25 cellular contexts compared by ENCODE assay signal in genomic region chr9:21002040-21002439, GRCh38. TPM values are rescaled to one million over a fixed set of nuclear protein-coding genes. Genes with fewer than 3 reads are reported as not detected.
A peak's percentile ranks its signal among the peaks of the same experiment; 100 is the strongest.
DNase-seq lines count a peak whose midpoint lies in the region; ATAC-seq and FAIRE-seq lines count a peak whose summit lies in the region.
"Had no signal": no experiment of that assay in that cellular context is flagged by ENCODE, and none has a peak within 500 bp of the region (broad histone marks: within the 10 kb centered on the region; RNA-seq: fewer than 3 reads in every experiment).

No MANE protein-coding gene starts in this region.

- peak; percentile 28 for FAIRE-seq in GM19239 (lab: Jason Lieb, UNC)
- FAIRE-seq: D721Med had no signal

- H3K9me3 Mint-ChIP-seq in activated CD4-positive, alpha-beta T cell treated with anti-CD3 and anti-CD28 coated beads, Interleukin-2, amount 10 ng/mL, durations not matched to agents 24 days and 14 days: peaks cover 4% of the 10 kb centered on the region
- H3K9me3 Mint-ChIP-seq in activated naive CD4-positive, alpha-beta T cell treated with anti-CD3 and anti-CD28 coated beads, Interleukin-2, amount 50 U/mL, for 72 hours: peaks cover 7 to 18% of the 10 kb centered on the region in 2 donors
- H3K9me3 Mint-ChIP-seq in natural killer cell treated with Interleukin-12 subunit alpha and Interleukin-12 subunit beta and Interleukin-15 and Interleukin-18, amount 100 ng/mL, for 72 hours: no peaks in the 10 kb centered on the region

- intact Hi-C loops in activated CD4-positive, alpha-beta T cell treated with anti-CD3 and anti-CD28 coated beads, Interleukin-2, amount 10 ng/mL, durations not matched to agents 24 days and 14 days (cut with micrococcal nuclease): no loop called here

- ATAC-seq in activated naive CD4-positive, alpha-beta T cell treated with anti-CD3 and anti-CD28 coated beads, Interleukin-2, amount 50 U/mL, for 72 hours: peak in 1 of 2 donors; percentile 11
- no peak for ATAC-seq in natural killer cell treated with Interleukin-12 subunit alpha and Interleukin-12 subunit beta and Interleukin-15 and Interleukin-18, amount 100 ng/mL, for 72 hours
- ATAC-seq in GM19397 (IDR thresholded peaks at IDR 0.05; ENCODE audit: unreplicated experiment): no peak
- no peak for ATAC-seq in HG03095 (IDR thresholded peaks at IDR 0.05; ENCODE audit: unreplicated experiment)
- ATAC-seq: A549, heart left ventricle, left colon, right cardiac atrium, WTC11 had no signal

- no peak for DNase-seq in activated CD4-positive, alpha-beta T cell treated with anti-CD3 and anti-CD28 coated beads, Interleukin-2, amount 10 ng/mL, durations not matched to agents 24 days and 14 days
- DNase-seq in activated CD4-positive, alpha-beta T cell treated with anti-CD3 and anti-CD28 coated beads, Interleukin-2, amount 50 U/mL, for 1 hour: no peak
- DNase-seq in GM19239 (ENCODE audit: insufficient read length, low spot score) (no peak), HK-2 (ENCODE audit: unreplicated experiment) (no peak)
- no peak for DNase-seq in activated naive CD4-positive, alpha-beta T cell treated with anti-CD3 and anti-CD28 coated beads, Interleukin-2, amount 50 U/mL, for 72 hours (ENCODE audit: low spot score in 2 of 2)
- DNase-seq in natural killer cell treated with Interleukin-12 subunit alpha and Interleukin-12 subunit beta and Interleukin-15 and Interleukin-18, amount 100 ng/mL, for 72 hours (ENCODE audit: low spot score): no peak
- DNase-seq: amygdala, BE2C, dermis blood vessel endothelial cell, heart left ventricle, left colon, naive B cell, NCI-H146, NCI-H524 treated with DMSO at 0.1 percent for 48 hours, ovary, right cardiac atrium, T-helper 9 cell, upper lobe of left lung had no signal

- peak overlapping the region; percentile 3 for H3K27ac Mint-ChIP-seq in activated CD4-positive, alpha-beta T cell treated with anti-CD3 and anti-CD28 coated beads, Interleukin-2, amount 10 ng/mL, durations not matched to agents 24 days and 14 days
- H3K27ac Mint-ChIP-seq in activated naive CD4-positive, alpha-beta T cell treated with anti-CD3 and anti-CD28 coated beads, Interleukin-2, amount 50 U/mL, for 72 hours: peak overlapping the region; percentile 4 to 7
- H3K27ac Mint-ChIP-seq in natural killer cell treated with Interleukin-12 subunit alpha and Interleukin-12 subunit beta and Interleukin-15 and Interleukin-18, amount 100 ng/mL, for 72 hours: peak overlapping the region; percentile 48 to 76
- H3K27ac Mint-ChIP-seq: activated T-helper 1 cell treated with anti-CD3 and anti-CD28 coated beads, Interleukin-12 subunit alpha, Interleukin-12 subunit beta, Interleukin-2, Interleukin-4 antibody, amounts not matched to agents 30 ng/mL and 10 ng/mL and 1 ng/mL, durations not matched to agents 14 hours and 24 hours and 36 hours; naive B cell; WTC11 had no signal

- H3K36me3 Mint-ChIP-seq in activated CD4-positive, alpha-beta T cell treated with anti-CD3 and anti-CD28 coated beads, Interleukin-2, amount 10 ng/mL, durations not matched to agents 24 days and 14 days (ENCODE audit: low read depth): peaks cover 58% of the 10 kb centered on the region
- H3K36me3 Mint-ChIP-seq in activated naive CD4-positive, alpha-beta T cell treated with anti-CD3 and anti-CD28 coated beads, Interleukin-2, amount 50 U/mL, for 72 hours: peaks cover 33 to 34% of the 10 kb centered on the region in 2 donors
- H3K36me3 Mint-ChIP-seq in natural killer cell treated with Interleukin-12 subunit alpha and Interleukin-12 subunit beta and Interleukin-15 and Interleukin-18, amount 100 ng/mL, for 72 hours: peaks cover 23% of the 10 kb centered on the region

- peak overlapping the region; percentile 14 for H3K4me3 Mint-ChIP-seq in activated CD4-positive, alpha-beta T cell treated with anti-CD3 and anti-CD28 coated beads, Interleukin-2, amount 10 ng/mL, durations not matched to agents 24 days and 14 days
- peak overlapping the region; percentile 49 for H3K4me3 Mint-ChIP-seq in natural killer cell treated with Interleukin-12 subunit alpha and Interleukin-12 subunit beta and Interleukin-15 and Interleukin-18, amount 100 ng/mL, for 72 hours
- H3K4me3 Mint-ChIP-seq: activated T-helper 1 cell treated with anti-CD3 and anti-CD28 coated beads, Interleukin-12 subunit alpha, Interleukin-12 subunit beta, Interleukin-2, Interleukin-4 antibody, amounts not matched to agents 30 ng/mL and 10 ng/mL and 1 ng/mL, durations not matched to agents 14 hours and 24 hours and 36 hours; naive B cell; WTC11 had no signal

- H3K27me3 Mint-ChIP-seq in activated CD4-positive, alpha-beta T cell treated with anti-CD3 and anti-CD28 coated beads, Interleukin-2, amount 10 ng/mL, durations not matched to agents 24 days and 14 days: no peaks in the 10 kb centered on the region
- no peaks in the 10 kb centered on the region for H3K27me3 Mint-ChIP-seq in natural killer cell treated with Interleukin-12 subunit alpha and Interleukin-12 subunit beta and Interleukin-15 and Interleukin-18, amount 100 ng/mL, for 72 hours
- H3K27me3 Mint-ChIP-seq: IgD-negative memory B cell, naive B cell had no signal

- H3K4me1 Mint-ChIP-seq in activated CD4-positive, alpha-beta T cell treated with anti-CD3 and anti-CD28 coated beads, Interleukin-2, amount 10 ng/mL, durations not matched to agents 24 days and 14 days: peaks cover 20% of the 10 kb centered on the region
- peaks cover 23 to 26% of the 10 kb centered on the region in 2 donors for H3K4me1 Mint-ChIP-seq in natural killer cell treated with Interleukin-12 subunit alpha and Interleukin-12 subunit beta and Interleukin-15 and Interleukin-18, amount 100 ng/mL, for 72 hours (ENCODE audit: low read depth in 2 of 2)

RNA-seq across cellular contexts. Expression of gene HACD4, which starts 29.4 kb away (rescaled TPM):
- total RNA-seq in activated CD4-positive, alpha-beta T cell treated with anti-CD3 and anti-CD28 coated beads, Interleukin-2, amount 10 ng/mL, durations not matched to agents 24 days and 14 days: 2.8 and 3.0 TPM in 2 replicates
- 1 to 10 TPM in 1 of 2 donors, under 1 TPM in 1; 0.87 to 3.9 TPM for total RNA-seq in activated naive CD4-positive, alpha-beta T cell treated with anti-CD3 and anti-CD28 coated beads, Interleukin-2, amount 50 U/mL, for 72 hours
- total RNA-seq in natural killer cell treated with Interleukin-12 subunit alpha and Interleukin-12 subunit beta and Interleukin-15 and Interleukin-18, amount 100 ng/mL, for 72 hours: 1 to 10 TPM; 2.2 to 3.1 TPM

Comparison
In these comparisons a context has a peak if more than half of its experiments do, and no peak if none do; other contexts are left out.
1. H3K27ac Mint-ChIP-seq: peak in every context shown above with its lines; median percentile 62 in natural killer cell treated with Interleukin-12 subunit alpha and Interleukin-12 subunit beta and Interleukin-15 and Interleukin-18, amount 100 ng/mL, for 72 hours; 6 in activated naive CD4-positive, alpha-beta T cell treated with anti-CD3 and anti-CD28 coated beads, Interleukin-2, amount 50 U/mL, for 72 hours; 3 in activated CD4-positive, alpha-beta T cell treated with anti-CD3 and anti-CD28 coated beads, Interleukin-2, amount 10 ng/mL, durations not matched to agents 24 days and 14 days.